In genomic region chr16:8026450-8026849, GRCh38 we compare ENCODE assay signal across 18 cellular contexts.
DNase-seq lines count a peak whose midpoint lies in the region; FAIRE-seq and TF ChIP-seq lines count a peak whose summit lies in the region.
"Had no signal": no experiment of that assay in that cellular context is flagged by ENCODE, and none has a peak within 500 bp of the region (broad histone marks: within the 10 kb centered on the region; RNA-seq: fewer than 3 reads in every experiment).

No MANE protein-coding gene starts in this region.

- H3K27ac ChIP-seq in caudate nucleus (ENCODE audit: low read depth, low read length), result no peak overlapping the region
- H3K27ac ChIP-seq: lower lobe of right lung, right atrium auricular region, SJSA1, thoracic aorta had no signal

- H3K4me1 Mint-ChIP-seq in activated CD4-positive, alpha-beta T cell treated with anti-CD3 and anti-CD28 coated beads, Interleukin-2, amount 10 ng/mL, durations not matched to agents 24 days and 14 days, result no peaks in the 10 kb centered on the region
- H3K4me1 Mint-ChIP-seq in activated CD4-positive, alpha-beta T cell treated with anti-CD3 and anti-CD28 coated beads, Interleukin-2, amount 10 ng/mL, durations not matched to agents 7 days and 5 days, result no peaks in the 10 kb centered on the region
- H3K4me1 Mint-ChIP-seq in progenitor cell of endocrine pancreas (ENCODE audit: low read depth), result no peaks in the 10 kb centered on the region
- H3K4me1 Mint-ChIP-seq: activated CD8-positive, alpha-beta memory T cell treated with anti-CD3 and anti-CD28 coated beads, Interleukin-2, amount 10 ng/mL, durations not matched to agents 7 days and 5 days; brain; natural killer cell had no signal

- H3K27me3 Mint-ChIP-seq in activated CD4-positive, alpha-beta T cell treated with anti-CD3 and anti-CD28 coated beads, Interleukin-2, amount 10 ng/mL, durations not matched to agents 24 days and 14 days, result no peaks in the 10 kb centered on the region
- H3K27me3 Mint-ChIP-seq in activated CD4-positive, alpha-beta T cell treated with anti-CD3 and anti-CD28 coated beads, Interleukin-2, amount 10 ng/mL, durations not matched to agents 7 days and 5 days, result no peaks in the 10 kb centered on the region
- H3K27me3 Mint-ChIP-seq in progenitor cell of endocrine pancreas, result peaks cover 7% of the 10 kb centered on the region
- H3K27me3 Mint-ChIP-seq: activated CD8-positive, alpha-beta memory T cell treated with anti-CD3 and anti-CD28 coated beads, Interleukin-2, amount 10 ng/mL, durations not matched to agents 7 days and 5 days; brain had no signal

- H3K27ac Mint-ChIP-seq in activated CD4-positive, alpha-beta T cell treated with anti-CD3 and anti-CD28 coated beads, Interleukin-2, amount 10 ng/mL, durations not matched to agents 24 days and 14 days, result no peak overlapping the region
- H3K27ac Mint-ChIP-seq in activated CD4-positive, alpha-beta T cell treated with anti-CD3 and anti-CD28 coated beads, Interleukin-2, amount 10 ng/mL, durations not matched to agents 7 days and 5 days, result no peak overlapping the region
- no peak overlapping the region for H3K27ac Mint-ChIP-seq in progenitor cell of endocrine pancreas
- H3K27ac Mint-ChIP-seq: activated CD8-positive, alpha-beta memory T cell treated with anti-CD3 and anti-CD28 coated beads, Interleukin-2, amount 10 ng/mL, durations not matched to agents 7 days and 5 days; brain; natural killer cell had no signal

- CTCF ChIA-PET in activated CD4-positive, alpha-beta T cell treated with anti-CD3 and anti-CD28 coated beads, Interleukin-2, amount 10 ng/mL, durations not matched to agents 7 days and 5 days (lab: Charles Lee), result no interaction called here

- H3K4me3 Mint-ChIP-seq in activated CD4-positive, alpha-beta T cell treated with anti-CD3 and anti-CD28 coated beads, Interleukin-2, amount 10 ng/mL, durations not matched to agents 24 days and 14 days, result no peak overlapping the region
- no peak overlapping the region for H3K4me3 Mint-ChIP-seq in activated CD4-positive, alpha-beta T cell treated with anti-CD3 and anti-CD28 coated beads, Interleukin-2, amount 10 ng/mL, durations not matched to agents 7 days and 5 days
- H3K4me3 Mint-ChIP-seq in progenitor cell of endocrine pancreas (ENCODE audit: low read depth), result no peak overlapping the region
- H3K4me3 Mint-ChIP-seq: activated CD8-positive, alpha-beta memory T cell treated with anti-CD3 and anti-CD28 coated beads, Interleukin-2, amount 10 ng/mL, durations not matched to agents 7 days and 5 days; brain; natural killer cell had no signal

- peaks cover 7% of the 10 kb centered on the region for H3K9me3 Mint-ChIP-seq in activated CD4-positive, alpha-beta T cell treated with anti-CD3 and anti-CD28 coated beads, Interleukin-2, amount 10 ng/mL, durations not matched to agents 24 days and 14 days
- peaks cover 14% of the 10 kb centered on the region for H3K9me3 Mint-ChIP-seq in activated CD4-positive, alpha-beta T cell treated with anti-CD3 and anti-CD28 coated beads, Interleukin-2, amount 10 ng/mL, durations not matched to agents 7 days and 5 days
- no peaks in the 10 kb centered on the region for H3K9me3 Mint-ChIP-seq in progenitor cell of endocrine pancreas (ENCODE audit: low read depth)

- no peak for TF ChIP-seq CTCF in progenitor cell of endocrine pancreas (IDR thresholded peaks at IDR 0.05; ENCODE audit: unreplicated experiment)

- intact Hi-C loops in activated CD4-positive, alpha-beta T cell treated with anti-CD3 and anti-CD28 coated beads, Interleukin-2, amount 10 ng/mL, durations not matched to agents 24 days and 14 days (cut with micrococcal nuclease), result no loop called here

- no peaks in the 10 kb centered on the region for H3K36me3 Mint-ChIP-seq in activated CD4-positive, alpha-beta T cell treated with anti-CD3 and anti-CD28 coated beads, Interleukin-2, amount 10 ng/mL, durations not matched to agents 24 days and 14 days (ENCODE audit: low read depth)
- no peaks in the 10 kb centered on the region for H3K36me3 Mint-ChIP-seq in activated CD4-positive, alpha-beta T cell treated with anti-CD3 and anti-CD28 coated beads, Interleukin-2, amount 10 ng/mL, durations not matched to agents 7 days and 5 days (ENCODE audit: low read depth)
- H3K36me3 Mint-ChIP-seq in progenitor cell of endocrine pancreas (ENCODE audit: insufficient read depth), result no peaks in the 10 kb centered on the region
- H3K36me3 Mint-ChIP-seq: activated CD8-positive, alpha-beta memory T cell treated with anti-CD3 and anti-CD28 coated beads, Interleukin-2, amount 10 ng/mL, durations not matched to agents 7 days and 5 days; brain had no signal

- POLR2A ChIA-PET in activated CD4-positive, alpha-beta T cell treated with anti-CD3 and anti-CD28 coated beads, Interleukin-2, amount 10 ng/mL, durations not matched to agents 7 days and 5 days (lab: Charles Lee), result no interaction called here

- peak; percentile 53 for DNase-seq in activated CD4-positive, alpha-beta T cell treated with anti-CD3 and anti-CD28 coated beads, Interleukin-2, amount 10 ng/mL, durations not matched to agents 24 days and 14 days
- no peak for DNase-seq in activated CD4-positive, alpha-beta T cell treated with anti-CD3 and anti-CD28 coated beads, Interleukin-2, amount 10 ng/mL, durations not matched to agents 7 days and 5 days
- peak; percentile 4 for DNase-seq in NAMALWA (ENCODE audit: low spot score)
- DNase-seq in ecto neural progenitor cell (ENCODE audit: low spot score), result peak; percentile 51
- DNase-seq in progenitor cell of endocrine pancreas (ENCODE audit: low spot score, unreplicated experiment), result peak; percentile 59
- DNase-seq in C1 segment of cervical spinal cord (lab: John Stamatoyannopoulos, UW), result no peak
- no peak for DNase-seq in caudate nucleus (lab: John Stamatoyannopoulos, UW)
- no peak for DNase-seq in GM19239 (ENCODE audit: insufficient read length, low spot score)
- DNase-seq: activated CD8-positive, alpha-beta memory T cell treated with anti-CD3 and anti-CD28 coated beads, Interleukin-2, amount 10 ng/mL, durations not matched to agents 7 days and 5 days; effector CD4-positive, alpha-beta T cell; lower lobe of right lung; natural killer cell; NCI-H1092; stimulated activated CD4-positive, alpha-beta T cell treated with anti-CD3 and anti-CD28 coated beads, Interleukin-1b, Interleukin-23, amount 100 ng/mL, for 48 hours had no signal

- FAIRE-seq in GM19239 (lab: Jason Lieb, UNC), result no peak

Comparison
In these comparisons a context has a peak if more than half of its experiments do, and no peak if none do; other contexts are left out.
1. DNase-seq: peak in activated CD4-positive, alpha-beta T cell treated with anti-CD3 and anti-CD28 coated beads, Interleukin-2, amount 10 ng/mL, durations not matched to agents 24 days and 14 days (single experiment), NAMALWA (single experiment), ecto neural progenitor cell (single experiment) and progenitor cell of endocrine pancreas (single experiment); none in activated CD4-positive, alpha-beta T cell treated with anti-CD3 and anti-CD28 coated beads, Interleukin-2, amount 10 ng/mL, durations not matched to agents 7 days and 5 days (single experiment), C1 segment of cervical spinal cord (0 of 14), caudate nucleus (0 of 61) and GM19239 (single experiment).